Comparison of ENCODE assay signal across 8 cellular contexts in the genomic region with DNA sequence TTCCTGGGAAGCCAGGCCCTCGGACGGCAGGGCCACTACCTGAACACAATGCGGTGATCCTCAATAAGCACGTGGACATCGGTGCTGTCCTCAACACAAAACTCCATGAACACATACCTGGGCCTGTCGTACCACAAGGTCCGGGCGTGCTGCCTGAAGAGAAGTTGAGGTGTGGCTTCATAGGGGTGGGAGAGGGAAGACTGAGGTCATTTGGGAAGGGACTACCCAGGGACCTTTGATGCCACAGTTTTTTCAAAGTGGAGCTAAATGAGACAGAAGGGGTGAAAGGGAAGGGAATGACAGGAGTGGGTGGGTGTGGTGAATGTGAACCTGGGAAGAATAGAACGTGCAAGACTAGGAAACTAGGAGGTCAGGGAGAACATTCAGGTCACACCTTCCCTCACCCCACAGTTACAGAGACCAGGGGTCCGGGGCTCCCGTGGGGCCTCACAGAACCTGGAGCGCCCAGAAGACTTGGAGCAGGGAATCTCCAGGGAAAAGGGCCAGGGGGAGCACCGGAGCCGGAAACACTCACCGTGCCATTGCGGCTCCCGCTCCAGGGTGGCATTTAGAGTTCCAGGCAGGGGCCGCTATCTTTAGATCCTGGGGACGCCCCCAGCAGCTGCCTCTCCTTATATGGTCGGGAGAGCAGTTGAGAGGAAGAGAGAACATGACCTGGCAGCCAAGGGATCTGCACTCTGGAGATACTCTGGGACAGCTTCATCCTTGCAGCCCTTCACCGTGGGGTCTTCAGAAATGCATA. TPM values are rescaled to one million over a fixed set of nuclear protein-coding genes. Genes with fewer than 3 reads are reported as not detected.
A peak's percentile ranks its signal among the peaks of the same experiment; 100 is the strongest.
DNase-seq lines count a peak whose midpoint lies in the region; ATAC-seq, FAIRE-seq and TF ChIP-seq lines count a peak whose summit lies in the region.

A gene (minus strand): TSS at position 570 of the 763 bp plus-strand sequence. CDS start 27 bp downstream, at position 543.

- TF ChIP-seq CTCF in pancreas (IDR thresholded peaks at IDR 0.05) = no peak

- no peaks in the 10 kb centered on the region for H3K27me3 Mint-ChIP-seq in activated naive CD4-positive, alpha-beta T cell treated with anti-CD3 and anti-CD28 coated beads, Interleukin-2, amount 50 U/mL, for 24 hours

- peak within 1 kb of the TSS; percentile 99 for H3K4me3 Mint-ChIP-seq in activated naive CD4-positive, alpha-beta T cell treated with anti-CD3 and anti-CD28 coated beads, Interleukin-2, amount 50 U/mL, for 24 hours

- intact Hi-C loops in Right ventricle myocardium superior (cut with DNase I) (no loop called here), pancreas (cut with DNase I) (no loop called here)

- H3K27ac Mint-ChIP-seq in activated naive CD4-positive, alpha-beta T cell treated with anti-CD3 and anti-CD28 coated beads, Interleukin-2, amount 50 U/mL, for 24 hours = peak within 1 kb of the TSS; percentile 99

- ATAC-seq in HG02798 (IDR thresholded peaks at IDR 0.05; ENCODE audit: poor library complexity, unreplicated experiment) (peak; percentile 16), Right ventricle myocardium superior (ENCODE audit: poor library complexity) (peak; percentile 85), pancreas (peak; percentile 21 to 39 (median 28)), GM18867 (IDR thresholded peaks at IDR 0.05; ENCODE audit: unreplicated experiment) (no peak), HG02938 (IDR thresholded peaks at IDR 0.05; ENCODE audit: unreplicated experiment) (no peak)

- peak; percentile 64 for DNase-seq in Daoy (ENCODE audit: low read depth)
- DNase-seq in NCI-H510A treated with DMSO at 0.1 percent for 48 hours (lab: John Stamatoyannopoulos, UW) = peak; percentile 73
- DNase-seq in Right ventricle myocardium superior = peak; percentile 70
- DNase-seq in pancreas = peak in 3 of 6 donors; percentile 32 to 41 (median 38)

- H3K27ac ChIP-seq in pancreas = peak within 1 kb of the TSS; percentile 68 to 85 (median 76)

- H3K9me3 Mint-ChIP-seq in activated naive CD4-positive, alpha-beta T cell treated with anti-CD3 and anti-CD28 coated beads, Interleukin-2, amount 50 U/mL, for 24 hours = no peaks in the 10 kb centered on the region

- peaks cover 6% of the 10 kb centered on the region for H3K36me3 Mint-ChIP-seq in activated naive CD4-positive, alpha-beta T cell treated with anti-CD3 and anti-CD28 coated beads, Interleukin-2, amount 50 U/mL, for 24 hours

- peaks cover 34% of the 10 kb centered on the region for H3K4me1 Mint-ChIP-seq in activated naive CD4-positive, alpha-beta T cell treated with anti-CD3 and anti-CD28 coated beads, Interleukin-2, amount 50 U/mL, for 24 hours

- H3K9me3 ChIP-seq in pancreas = no peaks in the 10 kb centered on the region

- peaks cover 0 to 17% (median 16%) of the 10 kb centered on the region in 3 donors for H3K4me1 ChIP-seq in pancreas

- FAIRE-seq in pancreas (lab: Jason Lieb, UNC) = no peak

- H3K36me3 ChIP-seq in pancreas = no peaks in the 10 kb centered on the region

- WGBS in pancreas, 2 donors = 36 to 37% methylated on average over 21 of the region's 21 CpGs

- H3K27me3 ChIP-seq in pancreas = no peaks in the 10 kb centered on the region

- H3K4me3 ChIP-seq in pancreas = peak within 1 kb of the TSS; percentile 68 to 90 (median 86)

RNA-seq across cellular contexts. Expression of the gene that starts here (rescaled TPM):
- 0.06 and 0.23 TPM in 2 replicates for total RNA-seq in Daoy (2014; rRNA removed; shearing (Covaris generic))
- total RNA-seq in Right ventricle myocardium superior (50.6 TPM), pancreas (under 1 TPM; 0.12 to 0.41 (median 0.23) TPM)
- 1 to 10 TPM in 1 of 2 donors, under 1 TPM in 1; 0.53 to 1.0 TPM for polyA plus RNA-seq in pancreas

Comparison
In these comparisons a context has a peak if more than half of its experiments do, and no peak if none do; other contexts are left out.
1. RNA of the gene that starts here (total RNA-seq): 50.6 TPM in Right ventricle myocardium superior (single experiment); 0.12 to 0.41 TPM in pancreas and 0.06 to 0.23 TPM in Daoy; every median in the first group is over 10 times any median in the second.
2. Peak in DNase-seq in Daoy; RNA of the gene not detected or under 1 TPM.
3. ATAC-seq: peak in HG02798 (single experiment), Right ventricle myocardium superior (single experiment) and pancreas (4 of 4); none in GM18867 (single experiment) and HG02938 (single experiment).